8 cellular contexts compared by ENCODE assay signal in the genomic region with DNA sequence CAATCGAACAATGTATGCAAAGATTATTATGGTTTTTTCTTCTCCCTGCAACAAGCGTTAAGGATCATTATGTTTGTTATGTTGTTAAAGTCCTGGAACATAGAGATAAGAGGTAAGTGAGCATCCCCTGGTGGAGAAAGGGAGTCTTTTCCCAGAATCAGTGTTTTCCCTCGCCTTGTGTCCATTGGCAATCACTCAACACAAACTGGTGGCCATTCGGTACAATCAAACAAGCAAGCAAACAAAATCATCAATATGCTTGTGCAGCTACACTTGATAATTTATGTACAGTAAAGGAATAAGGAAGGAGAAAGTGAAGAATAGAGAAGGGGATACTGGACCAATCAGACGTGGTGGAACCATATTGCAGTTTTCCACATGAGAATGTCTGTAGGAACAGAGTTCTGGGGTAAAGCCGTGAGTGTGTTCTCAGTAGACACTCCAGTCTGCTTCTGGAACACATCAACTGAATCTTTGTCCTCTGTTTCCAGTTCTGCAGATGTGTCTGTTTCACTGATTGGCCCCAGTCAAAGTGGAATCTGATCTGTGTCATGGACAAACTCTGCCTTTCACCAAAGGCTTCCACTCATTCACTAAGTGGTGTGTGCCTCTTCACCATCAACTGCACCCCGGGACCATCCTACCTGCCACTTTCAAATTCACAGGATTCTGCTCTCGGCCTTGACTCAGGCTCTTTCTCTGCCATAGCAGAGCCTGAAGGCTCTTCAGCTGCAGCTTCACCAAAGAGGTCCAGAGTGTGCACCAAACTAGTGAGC.
DNase-seq lines count a peak whose midpoint lies in the region; ATAC-seq and TF ChIP-seq lines count a peak whose summit lies in the region.

No MANE protein-coding gene starts in this region.

- no peaks in the 10 kb centered on the region for H3K36me3 ChIP-seq in cardiac muscle cell

- H3K4me1 ChIP-seq in cardiac muscle cell (ENCODE audit: low read depth): peaks cover 5% of the 10 kb centered on the region

- peaks cover 6% of the 10 kb centered on the region for H3K27me3 ChIP-seq in cardiac muscle cell

- H3K4me3 ChIP-seq in cardiac muscle cell: no peak overlapping the region

- peak overlapping the region in 3 of 5 experiments; percentile 40 to 85 (median 65) for H3K4me3 Mint-ChIP-seq in brain

- intact Hi-C loops in left cardiac atrium (cut with DNase I) (no loop called here), posterior vena cava (cut with DNase I) (no loop called here)

- no peaks in the 10 kb centered on the region for H3K36me3 Mint-ChIP-seq in brain

- peaks cover 12% of the 10 kb centered on the region for H3K4me1 Mint-ChIP-seq in brain

- H3K27me3 Mint-ChIP-seq in brain: peaks cover 37% of the 10 kb centered on the region

- no peak for ATAC-seq in left cardiac atrium
- ATAC-seq in HG03457 (IDR thresholded peaks at IDR 0.05; ENCODE audit: unreplicated experiment): no peak

- H3K27ac Mint-ChIP-seq in brain: no peak overlapping the region

- DNase-seq in cardiac muscle cell (ENCODE audit: low read depth in 1 of 2, low spot score in 1 of 2) (peak; percentile 34 to 59), left cardiac atrium (no peak), NCI-H1694 treated with DMSO at 0.1 percent for 48 hours (lab: John Stamatoyannopoulos, UW) (peak; percentile 2), myocyte (ENCODE audit: low read depth) (peak; percentile 61), hippocampal formation (lab: John Stamatoyannopoulos, UW) (no peak), posterior vena cava (ENCODE audit: low spot score) (no peak)

- TF ChIP-seq CTCF in cardiac muscle cell (IDR thresholded peaks at IDR 0.05; ENCODE audit: low read depth, low read length): peak; percentile 64
- TF ChIP-seq CTCF in brain (conservative IDR thresholded peaks at IDR 0.05): peak; percentile 51 to 75

- H3K9me3 Mint-ChIP-seq in brain: no peaks in the 10 kb centered on the region

- no peaks in the 10 kb centered on the region for H3K9me3 ChIP-seq in cardiac muscle cell (ENCODE audit: low read depth)

- no peak overlapping the region for H3K27ac ChIP-seq in cardiac muscle cell

Comparison
In these comparisons a context has a peak if more than half of its experiments do, and no peak if none do; other contexts are left out.
1. DNase-seq: peak in cardiac muscle cell (2 of 2), NCI-H1694 treated with DMSO at 0.1 percent for 48 hours (single experiment) and myocyte (single experiment); none in left cardiac atrium (single experiment), hippocampal formation (0 of 2) and posterior vena cava (single experiment).